In the genomic region with DNA sequence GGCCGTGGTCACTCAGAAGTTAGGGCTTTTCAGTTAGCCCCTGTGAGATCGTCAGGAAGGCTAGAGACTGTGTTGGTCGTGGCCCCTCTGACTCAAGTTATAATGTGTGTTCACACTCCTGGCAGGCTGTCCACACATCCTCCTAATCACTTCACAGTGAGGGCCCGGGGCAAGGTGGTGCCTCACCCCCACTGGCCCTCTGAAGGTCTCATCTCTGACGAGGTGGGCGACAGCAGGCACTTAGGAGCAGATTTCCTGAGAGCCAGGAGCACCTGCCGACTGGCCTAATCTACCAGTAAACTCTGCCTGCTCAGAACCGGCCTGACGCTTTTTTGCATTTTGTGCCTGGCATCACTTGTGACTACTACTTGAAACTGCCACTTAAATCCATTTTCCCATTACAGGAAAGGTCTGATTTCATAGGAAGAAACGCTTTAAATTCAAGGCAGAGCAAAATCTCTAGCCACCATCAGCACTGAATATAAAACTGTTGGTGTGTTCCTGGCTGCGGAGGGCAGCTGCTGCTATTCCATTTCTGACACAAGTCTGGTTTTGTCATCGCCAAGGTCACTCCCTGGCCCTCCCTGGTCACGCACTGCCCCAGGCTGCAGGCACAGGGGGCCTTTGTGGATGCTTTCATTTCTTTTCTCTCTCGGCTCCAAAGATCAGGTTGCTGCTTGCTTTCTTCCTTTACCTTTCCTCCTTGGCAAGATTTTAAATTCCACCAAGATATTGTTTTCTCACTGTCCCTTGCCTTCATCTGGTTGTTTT, we compare ENCODE assay signal across 16 cellular contexts. TPM values are rescaled to one million over a fixed set of nuclear protein-coding genes. Genes with fewer than 3 reads are reported as not detected.
DNase-seq lines count a peak whose midpoint lies in the region; ATAC-seq and TF ChIP-seq lines count a peak whose summit lies in the region.
"Had no signal": no experiment of that assay in that cellular context is flagged by ENCODE, and none has a peak within 500 bp of the region (broad histone marks: within the 10 kb centered on the region; RNA-seq: fewer than 3 reads in every experiment).

No MANE protein-coding gene starts in this region.

- no peak overlapping the region for H2BK20ac ChIP-seq in IMR-90 (ENCODE audit: low read depth, low read length)

- H3K14ac ChIP-seq in IMR-90 (replicated peaks; ENCODE audit: low read depth, low read length): no peak overlapping the region

- peaks cover 2% of the 10 kb centered on the region; the same call in 1 of the 2 replicates for H3K9me1 ChIP-seq in IMR-90 (ENCODE audit: insufficient read depth, low read length)

- no peak overlapping the region; the same call in 1 of the 2 replicates for H3K4ac ChIP-seq in IMR-90 (ENCODE audit: low read depth, low read length)

- POLR2A ChIA-PET in IMR-90 (lab: Charles Lee; ENCODE audit: unreplicated experiment): no interaction called here

- ATAC-seq in IMR-90 (ENCODE audit: low read depth) (no peak), GM21515 (IDR thresholded peaks at IDR 0.05; ENCODE audit: unreplicated experiment) (no peak)
- ATAC-seq: left colon had no signal

- H3K27ac ChIP-seq in IMR-90 (ENCODE audit: insufficient read depth, low read length): no peak overlapping the region
- H3K27ac ChIP-seq: adrenal gland; BLaER1 treated with 17β-estradiol and CSF1 and Interleukin-3, amounts not matched to agents 10 nM and 100 nM; spleen; tibial artery had no signal

- no peak overlapping the region for H3K18ac ChIP-seq in IMR-90 (ENCODE audit: low read depth, low read length)

- no peak for TF ChIP-seq POLR2A in IMR-90 (IDR thresholded peaks at IDR 0.05; ENCODE audit: low read depth, low read length)

- dilution Hi-C loops in IMR-90 (cut with HindIII; ENCODE audit: low sequenced_read_pairs, unreplicated experiment): no loop called here

- peaks cover 34% of the 10 kb centered on the region for H3K4me1 Mint-ChIP-seq in neural crest cell

- H2BK120ac ChIP-seq in IMR-90 (ENCODE audit: low read depth, low read length): peak overlapping the region; percentile 52

- H3K4me3 ChIP-seq in IMR-90 (ENCODE audit: insufficient read depth, low read depth, low read length): no peak overlapping the region
- H3K4me3 ChIP-seq: adrenal gland; BLaER1 treated with 17β-estradiol and CSF1 and Interleukin-3, amounts not matched to agents 10 nM and 100 nM; spleen; tibial artery had no signal

- peaks cover 10% of the 10 kb centered on the region for H3K4me1 ChIP-seq in IMR-90 (ENCODE audit: control insufficient read depth, insufficient read depth, low read length)
- H3K4me1 ChIP-seq: adrenal gland, tibial artery had no signal

- no TSS peak for BruUV-seq in IMR-90 (replicated peaks; lab: Mats Ljungman, UMichigan)

- peak overlapping the region; percentile 52 for H2AFZ ChIP-seq in IMR-90 (replicated peaks; ENCODE audit: low read length, poor library complexity)

- no peak overlapping the region for H3K56ac ChIP-seq in IMR-90 (ENCODE audit: extremely low read depth, insufficient read depth, low read length)

- no peak overlapping the region; the same call in 1 of the 2 replicates for H4K91ac ChIP-seq in IMR-90 (ENCODE audit: insufficient read depth, low read depth, low read length)

- peak overlapping the region; percentile 2 for H3K27ac Mint-ChIP-seq in neural crest cell (ENCODE audit: unreplicated experiment)
- H3K27ac Mint-ChIP-seq: activated B cell treated with CpG ODN at 0.5 μM for 24 hours, HFFc6 had no signal

- H4K5ac ChIP-seq in IMR-90 (ENCODE audit: low read depth, low read length): no peak overlapping the region

- H3K36me3 Mint-ChIP-seq in neural crest cell (ENCODE audit: low read depth): no peaks in the 10 kb centered on the region

- no peak overlapping the region for H3K4me2 ChIP-seq in IMR-90 (ENCODE audit: low read depth, low read length)

- 0 out of 4 replicates have a peak overlapping the region, but pooled peaks of 1 of the 2 experiments have one; percentile 17 for H4K8ac ChIP-seq in IMR-90 (ENCODE audit: low read depth in 2 of 2, low read length in 2 of 2)

- H2BK5ac ChIP-seq in IMR-90 (ENCODE audit: low read depth, low read length, poor library complexity, severe bottlenecking): no peak overlapping the region

- in situ Hi-C loops in IMR-90 (cut with MboI; ENCODE audit: low sequenced_read_pairs): loop anchor here (5.0 kb wide), 1 partner anchor 330 kb away; no protein-coding TSS in a partner anchor

- intact Hi-C loops in IMR-90 (cut with micrococcal nuclease): loop anchor here (10.0 kb wide), 1 partner anchor 148 kb away; no protein-coding TSS in a partner anchor

- WGBS in IMR-90 (ENCODE audit: extremely low coverage in 2 of 2, insufficient read length in 1 of 2), 2 experiments: 93% methylated on average over 6 of the region's 14 CpGs; no CpG with 5 or more reads in 1 of the 2 experiments

- TF ChIP-seq CTCF in IMR-90 (conservative IDR thresholded peaks at IDR 0.05; ENCODE audit: low read depth, low read length): no peak
- no peak for TF ChIP-seq CTCF in neural crest cell (conservative IDR thresholded peaks at IDR 0.05)

- no peaks in the 10 kb centered on the region for H3K79me1 ChIP-seq in IMR-90 (ENCODE audit: low read depth in 1 of 2, low read length in 2 of 2)

- TF ChIP-seq RAD21 in IMR-90 (IDR thresholded peaks at IDR 0.05; ENCODE audit: low read length): no peak

- CTCF ChIA-PET in IMR-90 (lab: Yijun Ruan, JAX): no interaction called here

- H3K36me3 ChIP-seq in IMR-90 (ENCODE audit: control insufficient read depth, insufficient read depth, low read length): no peaks in the 10 kb centered on the region
- H3K36me3 ChIP-seq: adrenal gland; BLaER1 treated with 17β-estradiol and CSF1 and Interleukin-3, amounts not matched to agents 10 nM and 100 nM; spleen; tibial artery had no signal

- H3K9ac ChIP-seq in IMR-90 (ENCODE audit: low read depth, low read length): no peak overlapping the region
- H3K9ac ChIP-seq: BLaER1 treated with 17β-estradiol and CSF1 and Interleukin-3, amounts not matched to agents 10 nM and 100 nM had no signal

- H4K20me1 ChIP-seq in IMR-90 (ENCODE audit: insufficient read depth, low read length): no peaks in the 10 kb centered on the region
- H4K20me1 ChIP-seq: BLaER1 treated with 17β-estradiol and CSF1 and Interleukin-3, amounts not matched to agents 10 nM and 100 nM had no signal

- H3K27me3 ChIP-seq in IMR-90 (ENCODE audit: control insufficient read depth, insufficient read depth, low read length): no peaks in the 10 kb centered on the region; the same call in 1 of the 2 replicates
- H3K27me3 ChIP-seq: adrenal gland; BLaER1 treated with 17β-estradiol and CSF1 and Interleukin-3, amounts not matched to agents 10 nM and 100 nM had no signal

- no peak overlapping the region for H3K23ac ChIP-seq in IMR-90 (ENCODE audit: low read depth, low read length)

- no peak for DNase-seq in IMR-90
- DNase-seq in NCI-H187 treated with DMSO at 0.1 percent for 48 hours (lab: John Stamatoyannopoulos, UW): peak; percentile 40
- DNase-seq in SHP77 treated with DMSO at 0.1 percent for 48 hours (lab: John Stamatoyannopoulos, UW): peak; percentile 41
- DNase-seq in neural crest cell (ENCODE audit: low read depth, low spot score): no peak
- no peak for DNase-seq in AG20443 (ENCODE audit: low spot score)
- DNase-seq in HK-2 (ENCODE audit: unreplicated experiment): no peak
- DNase-seq: activated B cell treated with CpG ODN at 0.5 μM for 24 hours, foreskin melanocyte, HFFc6, left colon, MM.1S, spleen, tibial artery had no signal

- peaks cover 18% of the 10 kb centered on the region for H3K27me3 Mint-ChIP-seq in neural crest cell (ENCODE audit: low read depth)

- no peaks in the 10 kb centered on the region for H3K9me3 Mint-ChIP-seq in neural crest cell
- H3K9me3 Mint-ChIP-seq: activated B cell treated with CpG ODN at 0.5 μM for 24 hours, HFFc6 had no signal

- no peaks in the 10 kb centered on the region for H3K9me3 ChIP-seq in IMR-90 (ENCODE audit: control insufficient read depth, insufficient read depth, low read length)
- H3K9me3 ChIP-seq: adrenal gland; BLaER1 treated with 17β-estradiol and CSF1 and Interleukin-3, amounts not matched to agents 10 nM and 100 nM; spleen; tibial artery had no signal

- H2AK5ac ChIP-seq in IMR-90 (ENCODE audit: low read depth, low read length): peak overlapping the region; percentile 5

- H2AK9ac ChIP-seq in IMR-90 (replicated peaks; ENCODE audit: low read depth, low read length, poor library complexity): no peak overlapping the region

- no peak overlapping the region for H2BK15ac ChIP-seq in IMR-90 (ENCODE audit: low read depth, low read length)

- H3K4me3 Mint-ChIP-seq in neural crest cell: peak overlapping the region; percentile 1
- H3K4me3 Mint-ChIP-seq: activated B cell treated with CpG ODN at 0.5 μM for 24 hours, HFFc6 had no signal

TF ChIP-seq in IMR-90, 13 proteins besides CTCF, POLR2A, EP300 and RAD21:
- TF ChIP-seq MAZ (IDR thresholded peaks at IDR 0.05; ENCODE audit: borderline replicate concordance, low read depth, low read length) (no peak), FOS (IDR thresholded peaks at IDR 0.05; ENCODE audit: low read depth, low read length) (no peak), BHLHE40 (IDR thresholded peaks at IDR 0.05; ENCODE audit: low read depth, low read length) (no peak)
TF ChIP-seq in IMR-90: peak in this region for 0.

RNA-seq across cellular contexts. Expression of a gene that starts 48.0 kb away (rescaled TPM):
- total RNA-seq in IMR-90 (2012; rRNA removed) (14.9 and 35.3 TPM in 2 replicates), neural crest cell (25.0 and 26.5 TPM in 2 replicates)
- polyA plus RNA-seq in IMR-90 (2012; rRNA removed): 13.2 and 19.2 TPM in 2 replicates
- 2.6 and 2.7 TPM in 2 replicates for polyA plus RNA-seq in IMR-90 (2012; cell fraction: cytosol; rRNA removed)
- polyA plus RNA-seq in IMR-90 (2012; cell fraction: nucleus; rRNA removed; ENCODE audit: low replicate concordance): 2.0 and 20.1 TPM in 2 replicates

RNA-seq across cellular contexts. Expression of a gene that starts 48.1 kb away (rescaled TPM):
- total RNA-seq in IMR-90 (2012; rRNA removed): 29.0 and 38.6 TPM in 2 replicates
- 44.7 and 45.3 TPM in 2 replicates for polyA plus RNA-seq in IMR-90 (2012; rRNA removed)
- 26.0 and 32.1 TPM in 2 replicates for polyA plus RNA-seq in IMR-90 (2012; cell fraction: cytosol; rRNA removed)
- 165 and 175 TPM in 2 replicates for polyA plus RNA-seq in IMR-90 (2012; cell fraction: nucleus; rRNA removed; ENCODE audit: low replicate concordance)
- 17.8 and 18.4 TPM in 2 replicates for total RNA-seq in neural crest cell

Comparison
In these comparisons a context has a peak if more than half of its experiments do, and no peak if none do; other contexts are left out.
1. DNase-seq: peak in NCI-H187 treated with DMSO at 0.1 percent for 48 hours (single experiment) and SHP77 treated with DMSO at 0.1 percent for 48 hours (single experiment); none in IMR-90 (single experiment), neural crest cell (single experiment), AG20443 (single experiment) and HK-2 (single experiment).